Comparison of ENCODE assay signal across 8 cellular contexts in genomic region chr19:797528-798414, GRCh38. TPM values are rescaled to one million over a fixed set of nuclear protein-coding genes. Genes with fewer than 3 reads are reported as not detected.
A peak's percentile ranks its signal among the peaks of the same experiment; 100 is the strongest.
DNase-seq lines count a peak whose midpoint lies in the region; ATAC-seq and TF ChIP-seq lines count a peak whose summit lies in the region.

No MANE protein-coding gene starts in this region.

- peak overlapping the region; percentile 92 for H3K9ac ChIP-seq in HUES6 (ENCODE audit: low read length)

- POLR2A ChIA-PET in OCI-LY7 (lab: Charles Lee): no interaction called here

- DNase-seq in COR-L47 (lab: John Stamatoyannopoulos, UW) (peak; percentile 89), OCI-LY7 (ENCODE audit: low spot score) (peak; percentile 94)
- DNase-seq in activated T-cell treated with anti-CD3 and anti-CD28 coated beads, Interleukin-2, amount 50 U/mL, for 24 hours: peak; percentile 92
- peak; percentile 69 to 72 for DNase-seq in stimulated activated CD8-positive, alpha-beta memory T cell treated with anti-CD3 and anti-CD28 coated beads, Interleukin-7, amount 100 ng/mL, for 1 hour (ENCODE audit: low read depth in 2 of 2)

- H3K27me3 ChIP-seq in HUES6 (ENCODE audit: control insufficient read depth, insufficient read depth, low read length) (no peaks in the 10 kb centered on the region), muscle layer of duodenum (ENCODE audit: low read depth, low read length) (no peaks in the 10 kb centered on the region)

- peaks cover 49% of the 10 kb centered on the region for H3K79me2 ChIP-seq in OCI-LY7 (ENCODE audit: insufficient read depth, low read depth, low read length)

- no peaks in the 10 kb centered on the region for H3K27me3 Mint-ChIP-seq in activated T-cell treated with anti-CD3 and anti-CD28 coated beads, Interleukin-2, amount 50 U/mL, for 24 hours

- peaks cover 37% of the 10 kb centered on the region for H3K4me1 Mint-ChIP-seq in activated T-cell treated with anti-CD3 and anti-CD28 coated beads, Interleukin-2, amount 50 U/mL, for 24 hours (ENCODE audit: low read depth)

- H3K4me1 ChIP-seq in HUES6 (ENCODE audit: control insufficient read depth, insufficient read depth, low read length) (peaks cover 31% of the 10 kb centered on the region), OCI-LY7 (ENCODE audit: insufficient read depth, low read length, poor library complexity, severe bottlenecking) (peaks cover 21% of the 10 kb centered on the region), muscle layer of duodenum (ENCODE audit: control insufficient read depth in 1 of 2, insufficient read depth in 2 of 2, low read length in 2 of 2) (peaks cover 21 to 53% of the 10 kb centered on the region in 2 donors)

- peak overlapping the region; percentile 92 for H3K27ac ChIP-seq in HUES6 (ENCODE audit: low read depth, low read length)
- H3K27ac ChIP-seq in OCI-LY7 (ENCODE audit: low read depth, low read length, poor library complexity, severe bottlenecking): peak overlapping the region; percentile 79
- H3K27ac ChIP-seq in muscle layer of duodenum (ENCODE audit: low read length): peak overlapping the region; percentile 63

- no peaks in the 10 kb centered on the region for H3K9me2 ChIP-seq in OCI-LY7 (ENCODE audit: insufficient read depth, low read length)

- peaks cover 45% of the 10 kb centered on the region for H4K20me1 ChIP-seq in OCI-LY7 (ENCODE audit: insufficient read depth, low read length)

- H3K4me3 ChIP-seq in HUES6 (ENCODE audit: low read depth, low read length): peak overlapping the region; percentile 92
- peak overlapping the region; percentile 98 for H3K4me3 ChIP-seq in OCI-LY7 (ENCODE audit: low read depth, low read length, poor library complexity, severe bottlenecking)
- H3K4me3 ChIP-seq in muscle layer of duodenum (ENCODE audit: low read depth in 1 of 2, low read length in 2 of 2): peak overlapping the region; percentile 84 to 90

- ATAC-seq in GM21390 (IDR thresholded peaks at IDR 0.05; ENCODE audit: unreplicated experiment): peak; percentile 37
- ATAC-seq in esophagus mucosa: peak; percentile 53

- CTCF ChIA-PET in OCI-LY7 (lab: Charles Lee; ENCODE audit: unreplicated experiment): no interaction called here

- no peak for TF ChIP-seq CTCF in OCI-LY7 (conservative IDR thresholded peaks at IDR 0.05; ENCODE audit: low read length)

- no peaks in the 10 kb centered on the region for H3K9me3 Mint-ChIP-seq in activated T-cell treated with anti-CD3 and anti-CD28 coated beads, Interleukin-2, amount 50 U/mL, for 24 hours

- H3K9me3 ChIP-seq in HUES6 (ENCODE audit: control insufficient read depth, insufficient read depth, low read depth, low read length): no peaks in the 10 kb centered on the region
- H3K9me3 ChIP-seq in OCI-LY7 (ENCODE audit: low read length): no peaks in the 10 kb centered on the region
- no peaks in the 10 kb centered on the region for H3K9me3 ChIP-seq in muscle layer of duodenum (ENCODE audit: control insufficient read depth in 1 of 2, low read length in 2 of 2)

- H2AFZ ChIP-seq in OCI-LY7 (ENCODE audit: low read length): no peak overlapping the region

- H3K4me3 Mint-ChIP-seq in activated T-cell treated with anti-CD3 and anti-CD28 coated beads, Interleukin-2, amount 50 U/mL, for 24 hours: peak overlapping the region; percentile 90

- no TSS peak for BruUV-seq in OCI-LY7 (replicated peaks; lab: Mats Ljungman, UMichigan)

- H3K4me2 ChIP-seq in OCI-LY7 (ENCODE audit: low read length): peak overlapping the region; percentile 94

- H3K27ac Mint-ChIP-seq in activated T-cell treated with anti-CD3 and anti-CD28 coated beads, Interleukin-2, amount 50 U/mL, for 24 hours: peak overlapping the region; percentile 95

- intact Hi-C loops in OCI-LY7 (cut with micrococcal nuclease; ENCODE audit: unreplicated experiment): loop anchor here (2.0 to 5.0 kb wide), 2 partner anchors 135 to 225 kb away; partner anchors contain the start of genes BSG and RNF126

- peaks cover 45% of the 10 kb centered on the region for H3K36me3 ChIP-seq in HUES6 (ENCODE audit: control insufficient read depth, insufficient read depth, low read length)
- H3K36me3 ChIP-seq in OCI-LY7 (ENCODE audit: insufficient read depth, low read length): peaks cover 49% of the 10 kb centered on the region
- peaks cover 0 to 6% of the 10 kb centered on the region in 2 donors for H3K36me3 ChIP-seq in muscle layer of duodenum (ENCODE audit: control insufficient read depth in 1 of 2, insufficient read depth in 2 of 2, low read length in 2 of 2)

- peaks cover 47% of the 10 kb centered on the region for H3K36me3 Mint-ChIP-seq in activated T-cell treated with anti-CD3 and anti-CD28 coated beads, Interleukin-2, amount 50 U/mL, for 24 hours (ENCODE audit: low read depth)

RNA-seq across cellular contexts. Expression of gene PTBP1, which starts 0.5 kb away (rescaled TPM):
- total RNA-seq in OCI-LY7 (2014; rRNA removed; shearing (Covaris generic)): 284 and 315 TPM in 2 replicates
- 468 and 479 TPM in 2 replicates for total RNA-seq in OCI-LY7 (2022)
- total RNA-seq in esophagus mucosa: 279 TPM

RNA-seq across cellular contexts. Expression of gene PLPPR3, which starts 24.0 kb away (rescaled TPM):
- not detected in 2 replicates for total RNA-seq in OCI-LY7 (2014; rRNA removed; shearing (Covaris generic))
- total RNA-seq in OCI-LY7 (2022) (not detected in 2 replicates), esophagus mucosa (not detected)

RNA-seq across cellular contexts. Expression of gene AZU1, which starts 29.9 kb away (rescaled TPM):
- total RNA-seq in OCI-LY7 (2014; rRNA removed; shearing (Covaris generic)): not detected in 2 replicates
- total RNA-seq in OCI-LY7 (2022) (not detected in 2 replicates), esophagus mucosa (not detected)

RNA-seq across cellular contexts. Expression of gene PRTN3, which starts 43.0 kb away (rescaled TPM):
- total RNA-seq in OCI-LY7 (2014; rRNA removed; shearing (Covaris generic)): not detected in 2 replicates
- total RNA-seq in OCI-LY7 (2022) (not detected in 2 replicates), esophagus mucosa (not detected)

RNA-seq across cellular contexts. Expression of gene MISP, which starts 46.9 kb away (rescaled TPM):
- total RNA-seq in OCI-LY7 (2014; rRNA removed; shearing (Covaris generic)): not detected in 2 replicates
- 0.23 TPM in 1 of 2 replicates, not detected in the other for total RNA-seq in OCI-LY7 (2022)
- total RNA-seq in esophagus mucosa: 0.40 TPM

Comparison
In these comparisons a context has a peak if more than half of its experiments do, and no peak if none do; other contexts are left out.
1. Peak in every context shown above with its lines: DNase-seq, ATAC-seq, H3K4me3 ChIP-seq and H3K27ac ChIP-seq.